Comparison of ENCODE assay signal across 8 cellular contexts in the genomic region with DNA sequence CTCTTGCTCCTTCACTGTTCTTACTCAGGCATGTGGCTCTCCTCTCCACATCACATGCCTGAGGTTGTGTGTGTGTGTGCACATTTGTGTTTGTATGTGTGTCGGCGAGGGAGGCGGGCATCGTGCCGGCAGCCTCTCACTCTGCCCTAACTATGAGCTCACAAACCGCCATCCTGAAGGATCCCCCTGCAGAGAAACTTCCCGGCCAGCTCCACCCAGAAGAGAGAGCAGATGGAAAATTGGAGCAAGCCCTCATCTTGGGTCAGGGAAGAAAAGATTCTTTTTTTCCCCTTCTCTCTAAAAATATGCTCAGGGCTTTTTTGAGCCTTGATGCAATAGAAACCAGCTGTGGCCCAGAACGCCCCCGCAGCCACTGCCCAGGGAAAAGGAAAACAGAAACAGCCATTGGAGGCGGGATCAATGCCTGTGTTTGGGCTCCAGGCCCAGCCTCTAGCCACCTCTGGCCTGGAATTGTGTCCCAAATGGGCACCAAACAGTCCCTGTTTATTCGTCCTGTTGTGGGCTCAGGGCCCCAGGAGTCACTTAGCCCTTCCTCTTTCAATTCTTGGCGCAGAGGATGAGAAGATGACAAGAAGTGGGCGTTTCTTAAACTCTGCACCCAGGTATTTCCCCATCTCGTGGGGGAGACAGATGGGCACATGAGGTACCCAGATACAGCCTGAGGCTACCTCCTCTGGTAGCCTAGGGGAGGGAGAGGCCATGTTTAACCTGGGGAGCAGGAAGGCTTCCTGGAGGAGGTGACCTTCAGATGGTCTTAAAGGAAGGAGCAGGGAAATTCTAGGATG.
A peak's percentile ranks its signal among the peaks of the same experiment; 100 is the strongest.
DNase-seq lines count a peak whose midpoint lies in the region; ATAC-seq, FAIRE-seq and TF ChIP-seq lines count a peak whose summit lies in the region.

No MANE protein-coding gene starts in this region.

- no peak for TF ChIP-seq RAD21 in HepG2 (CRISPR knock-in tag; IDR thresholded peaks at IDR 0.05)

- H3K27ac ChIP-seq in HepG2 (ENCODE audit: extremely low read length, insufficient read depth, low read length) (no peak overlapping the region), tibial nerve (peak overlapping the region; percentile 22 to 89 (median 69))

- H3K9me3 Mint-ChIP-seq in activated naive CD8-positive, alpha-beta T cell treated with anti-CD3 and anti-CD28 coated beads, Interleukin-2, amount 50 U/mL, for 24 hours = no peaks in the 10 kb centered on the region

- H3K4me3 Mint-ChIP-seq in activated naive CD8-positive, alpha-beta T cell treated with anti-CD3 and anti-CD28 coated beads, Interleukin-2, amount 50 U/mL, for 24 hours = peak overlapping the region; percentile 68

- in situ Hi-C loops in HepG2 (cut with HindIII; ENCODE audit: extremely low pct_ligation_motif_present, low pct_unique_long_range_greater_than_20kb) = no loop called here

- peak overlapping the region; percentile 88 for H3K27ac Mint-ChIP-seq in activated naive CD8-positive, alpha-beta T cell treated with anti-CD3 and anti-CD28 coated beads, Interleukin-2, amount 50 U/mL, for 24 hours

- WGBS in HepG2 (ENCODE audit: low lambda C conversion rate) = 21% methylated on average over 14 of the region's 14 CpGs
- WGBS in tibial nerve, 2 donors = 2 to 14% methylated on average over 14 of the region's 14 CpGs

- H3K36me3 ChIP-seq in HepG2 (replicated peaks in 1 of 2; ENCODE audit: control insufficient read depth in 1 of 2, insufficient read depth in 2 of 2, low read length in 2 of 2) = no peaks in the 10 kb centered on the region
- no peaks in the 10 kb centered on the region for H3K36me3 ChIP-seq in tibial nerve

- no peak overlapping the region; a peak in 1 of 6 replicates for H3K4me3 ChIP-seq in HepG2 (replicated peaks in 1 of 3; ENCODE audit: insufficient read depth in 1 of 3, low read depth in 2 of 3, low read length in 3 of 3)
- no peak overlapping the region for H3K4me3 ChIP-seq in tibial nerve

- ATAC-seq in activated naive CD8-positive, alpha-beta T cell treated with anti-CD3 and anti-CD28 coated beads, Interleukin-2, amount 50 U/mL, for 24 hours = peak; percentile 75
- ATAC-seq in HepG2 (peak; percentile 33; the same call in 1 of the 3 replicates), GM18498 (IDR thresholded peaks at IDR 0.05; ENCODE audit: unreplicated experiment) (no peak), HG02763 (IDR thresholded peaks at IDR 0.05; ENCODE audit: unreplicated experiment) (no peak)

- TF ChIP-seq POLR2A in HepG2 (IDR thresholded peaks at IDR 0.05; ENCODE audit: insufficient read depth in 1 of 2, low read depth in 2 of 2, low read length in 2 of 2) (no peak), tibial nerve (IDR thresholded peaks at IDR 0.05) (no peak)

- H3K27me3 ChIP-seq in HepG2 (ENCODE audit: control insufficient read depth in 1 of 2, insufficient read depth in 2 of 2, low read length in 2 of 2) (peaks cover 0 to 13% of the 10 kb centered on the region in 2 experiments; a peak in 2 of 5 replicates), tibial nerve (no peaks in the 10 kb centered on the region)

- intact Hi-C loops in HepG2 (cut with micrococcal nuclease; ENCODE audit: unreplicated experiment) = no loop called here

- TF ChIP-seq EP300 in HepG2 (IDR thresholded peaks at IDR 0.05; ENCODE audit: low read depth in 2 of 2, low read length in 2 of 2) = no peak
- TF ChIP-seq EP300 in HepG2 (CRISPR knock-in tag; IDR thresholded peaks at IDR 0.05; ENCODE audit: borderline replicate concordance) = no peak
- peak in 1 of 2 donors; percentile 75 for TF ChIP-seq EP300 in tibial nerve (IDR thresholded peaks at IDR 0.05)

- peak overlapping the region; percentile 54 for H3K4me2 ChIP-seq in HepG2 (ENCODE audit: low read depth, low read length)

- no peak overlapping the region; the same call in 1 of the 2 replicates for H3K9ac ChIP-seq in HepG2 (ENCODE audit: insufficient read depth, low read depth, low read length)

- TF ChIP-seq CTCF in HepG2 (CRISPR knock-in tag; IDR thresholded peaks at IDR 0.05) (no peak), tibial nerve (IDR thresholded peaks at IDR 0.05) (no peak)

- no TSS peak for BruUV-seq in HepG2 (replicated peaks; lab: Mats Ljungman, UMichigan)

- H3K9me3 ChIP-seq in HepG2 (ENCODE audit: low read length) (no peaks in the 10 kb centered on the region), tibial nerve (no peaks in the 10 kb centered on the region)

- H3K4me1 Mint-ChIP-seq in activated naive CD8-positive, alpha-beta T cell treated with anti-CD3 and anti-CD28 coated beads, Interleukin-2, amount 50 U/mL, for 24 hours = peaks cover 57% of the 10 kb centered on the region

- no peaks in the 10 kb centered on the region for H4K20me1 ChIP-seq in HepG2 (ENCODE audit: insufficient read depth, low read length)

- POLR2A ChIA-PET in HepG2 (lab: Yijun Ruan, JAX) = interaction anchor here (1.2 to 2.3 kb wide), 4 partner anchors 8 to 37 kb away, joined by 4 to 10 read pairs (median 6); no protein-coding TSS in a partner anchor

- peaks cover 4% of the 10 kb centered on the region for H3K27me3 Mint-ChIP-seq in activated naive CD8-positive, alpha-beta T cell treated with anti-CD3 and anti-CD28 coated beads, Interleukin-2, amount 50 U/mL, for 24 hours

- H3K36me3 Mint-ChIP-seq in activated naive CD8-positive, alpha-beta T cell treated with anti-CD3 and anti-CD28 coated beads, Interleukin-2, amount 50 U/mL, for 24 hours (ENCODE audit: low read depth) = no peaks in the 10 kb centered on the region

- peaks cover 82% of the 10 kb centered on the region for H3K4me1 ChIP-seq in HepG2 (ENCODE audit: insufficient read depth, low read length)
- peaks cover 0 to 78% (median 25%) of the 10 kb centered on the region in 4 donors for H3K4me1 ChIP-seq in tibial nerve

- H2AFZ ChIP-seq in HepG2 (ENCODE audit: low read length) = peak overlapping the region; percentile 50

- DNase-seq in stimulated activated CD4-positive, alpha-beta T cell treated with anti-CD3 and anti-CD28 coated beads, Interleukin-15, amount 100 ng/mL, for 24 hours = peak; percentile 48
- DNase-seq in stimulated activated CD4-positive, alpha-beta T cell treated with anti-CD3 and anti-CD28 coated beads, Interleukin-4, amount 100 ng/mL, for 1 hour = no peak
- peak; percentile 49 for DNase-seq in activated naive CD8-positive, alpha-beta T cell treated with anti-CD3 and anti-CD28 coated beads, Interleukin-2, amount 50 U/mL, for 24 hours
- DNase-seq in HepG2 (ENCODE audit: low spot score) = no peak
- DNase-seq in tibial nerve (ENCODE audit: low spot score in 2 of 2) = peak; percentile 45 to 68
- DNase-seq in AG08396 (ENCODE audit: low spot score) = no peak

- no peaks in the 10 kb centered on the region for H3K79me2 ChIP-seq in HepG2 (ENCODE audit: insufficient read depth, low read length)

- no peak for FAIRE-seq in HepG2 (lab: Jason Lieb, UNC)

- CTCF ChIA-PET in HepG2 (lab: Yijun Ruan, JAX; ENCODE audit: low intra/inter-chr PET ratio, low total read pairs) = no interaction called here

TF ChIP-seq in HepG2, 621 proteins besides CTCF, POLR2A, EP300 and RAD21 (continues in another document):
- TF ChIP-seq, protein P1, sequence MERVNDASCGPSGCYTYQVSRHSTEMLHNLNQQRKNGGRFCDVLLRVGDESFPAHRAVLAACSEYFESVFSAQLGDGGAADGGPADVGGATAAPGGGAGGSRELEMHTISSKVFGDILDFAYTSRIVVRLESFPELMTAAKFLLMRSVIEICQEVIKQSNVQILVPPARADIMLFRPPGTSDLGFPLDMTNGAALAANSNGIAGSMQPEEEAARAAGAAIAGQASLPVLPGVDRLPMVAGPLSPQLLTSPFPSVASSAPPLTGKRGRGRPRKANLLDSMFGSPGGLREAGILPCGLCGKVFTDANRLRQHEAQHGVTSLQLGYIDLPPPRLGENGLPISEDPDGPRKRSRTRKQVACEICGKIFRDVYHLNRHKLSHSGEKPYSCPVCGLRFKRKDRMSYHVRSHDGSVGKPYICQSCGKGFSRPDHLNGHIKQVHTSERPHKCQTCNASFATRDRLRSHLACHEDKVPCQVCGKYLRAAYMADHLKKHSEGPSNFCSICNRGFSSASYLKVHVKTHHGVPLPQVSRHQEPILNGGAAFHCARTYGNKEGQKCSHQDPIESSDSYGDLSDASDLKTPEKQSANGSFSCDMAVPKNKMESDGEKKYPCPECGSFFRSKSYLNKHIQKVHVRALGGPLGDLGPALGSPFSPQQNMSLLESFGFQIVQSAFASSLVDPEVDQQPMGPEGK (CRISPR knock-in tag; IDR thresholded peaks at IDR 0.05) = 0 out of 2 replicates have a peak, but pooled peaks have one; percentile 21
- TF ChIP-seq, protein P2, sequence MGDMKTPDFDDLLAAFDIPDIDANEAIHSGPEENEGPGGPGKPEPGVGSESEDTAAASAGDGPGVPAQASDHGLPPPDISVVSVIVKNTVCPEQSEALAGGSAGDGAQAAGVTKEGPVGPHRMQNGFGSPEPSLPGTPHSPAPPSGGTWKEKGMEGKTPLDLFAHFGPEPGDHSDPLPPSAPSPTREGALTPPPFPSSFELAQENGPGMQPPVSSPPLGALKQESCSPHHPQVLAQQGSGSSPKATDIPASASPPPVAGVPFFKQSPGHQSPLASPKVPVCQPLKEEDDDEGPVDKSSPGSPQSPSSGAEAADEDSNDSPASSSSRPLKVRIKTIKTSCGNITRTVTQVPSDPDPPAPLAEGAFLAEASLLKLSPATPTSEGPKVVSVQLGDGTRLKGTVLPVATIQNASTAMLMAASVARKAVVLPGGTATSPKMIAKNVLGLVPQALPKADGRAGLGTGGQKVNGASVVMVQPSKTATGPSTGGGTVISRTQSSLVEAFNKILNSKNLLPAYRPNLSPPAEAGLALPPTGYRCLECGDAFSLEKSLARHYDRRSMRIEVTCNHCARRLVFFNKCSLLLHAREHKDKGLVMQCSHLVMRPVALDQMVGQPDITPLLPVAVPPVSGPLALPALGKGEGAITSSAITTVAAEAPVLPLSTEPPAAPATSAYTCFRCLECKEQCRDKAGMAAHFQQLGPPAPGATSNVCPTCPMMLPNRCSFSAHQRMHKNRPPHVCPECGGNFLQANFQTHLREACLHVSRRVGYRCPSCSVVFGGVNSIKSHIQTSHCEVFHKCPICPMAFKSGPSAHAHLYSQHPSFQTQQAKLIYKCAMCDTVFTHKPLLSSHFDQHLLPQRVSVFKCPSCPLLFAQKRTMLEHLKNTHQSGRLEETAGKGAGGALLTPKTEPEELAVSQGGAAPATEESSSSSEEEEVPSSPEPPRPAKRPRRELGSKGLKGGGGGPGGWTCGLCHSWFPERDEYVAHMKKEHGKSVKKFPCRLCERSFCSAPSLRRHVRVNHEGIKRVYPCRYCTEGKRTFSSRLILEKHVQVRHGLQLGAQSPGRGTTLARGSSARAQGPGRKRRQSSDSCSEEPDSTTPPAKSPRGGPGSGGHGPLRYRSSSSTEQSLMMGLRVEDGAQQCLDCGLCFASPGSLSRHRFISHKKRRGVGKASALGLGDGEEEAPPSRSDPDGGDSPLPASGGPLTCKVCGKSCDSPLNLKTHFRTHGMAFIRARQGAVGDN (CRISPR knock-in tag; IDR thresholded peaks at IDR 0.05) = peak; percentile 32; the same call in 1 of the 2 replicates
- TF ChIP-seq ZNF430 (CRISPR knock-in tag; IDR thresholded peaks at IDR 0.05) (no peak), TBX2 (CRISPR knock-in tag; IDR thresholded peaks at IDR 0.05; ENCODE audit: borderline replicate concordance) (0 out of 2 replicates have a peak, but pooled peaks have one; percentile 36)

Comparison
In these comparisons a context has a peak if more than half of its experiments do, and no peak if none do; other contexts are left out.
1. DNase-seq: peak in stimulated activated CD4-positive, alpha-beta T cell treated with anti-CD3 and anti-CD28 coated beads, Interleukin-15, amount 100 ng/mL, for 24 hours (single experiment), activated naive CD8-positive, alpha-beta T cell treated with anti-CD3 and anti-CD28 coated beads, Interleukin-2, amount 50 U/mL, for 24 hours (single experiment) and tibial nerve (2 of 2); none in stimulated activated CD4-positive, alpha-beta T cell treated with anti-CD3 and anti-CD28 coated beads, Interleukin-4, amount 100 ng/mL, for 1 hour (single experiment), HepG2 (single experiment) and AG08396 (single experiment).
2. ATAC-seq: peak in activated naive CD8-positive, alpha-beta T cell treated with anti-CD3 and anti-CD28 coated beads, Interleukin-2, amount 50 U/mL, for 24 hours (single experiment) and HepG2 (single experiment); none in GM18498 (single experiment) and HG02763 (single experiment).